22 cellular contexts compared by ENCODE assay signal in the genomic region with DNA sequence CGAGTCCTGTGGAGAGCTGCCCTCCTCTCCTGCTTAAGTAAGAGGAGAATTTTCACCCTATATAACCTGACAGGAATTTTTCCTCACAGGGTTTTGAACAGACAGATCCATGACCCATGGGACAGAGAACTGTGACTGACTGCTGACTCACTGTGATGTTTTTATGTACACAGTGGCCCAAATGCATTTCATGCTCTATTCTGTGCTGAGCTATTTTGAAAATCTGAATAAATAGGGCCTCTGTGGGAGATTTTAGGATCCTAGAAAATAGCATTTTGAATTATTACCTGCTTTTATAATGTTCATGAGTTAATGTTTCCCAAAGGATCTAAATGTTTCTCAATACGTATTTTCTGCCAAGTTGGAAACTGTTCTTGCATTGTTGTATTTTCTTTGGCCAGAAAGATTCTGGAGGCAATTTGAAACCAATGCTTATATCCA.
DNase-seq lines count a peak whose midpoint lies in the region; ATAC-seq, FAIRE-seq and TF ChIP-seq lines count a peak whose summit lies in the region.
"Had no signal": no experiment of that assay in that cellular context is flagged by ENCODE, and none has a peak within 500 bp of the region (broad histone marks: within the 10 kb centered on the region; RNA-seq: fewer than 3 reads in every experiment).

No MANE protein-coding gene starts in this region.

- H3K4me3 ChIP-seq in cardiac fibroblast (replicated peaks in 1 of 2; ENCODE audit: low read depth in 2 of 2, low read length in 2 of 2) (no peak overlapping the region), HepG2 (replicated peaks in 1 of 3; ENCODE audit: insufficient read depth in 1 of 3, low read depth in 2 of 3, low read length in 3 of 3) (no peak overlapping the region), aorta (ENCODE audit: low read length in 2 of 2) (no peak overlapping the region), gastroesophageal sphincter (no peak overlapping the region)
- H3K4me3 ChIP-seq: BLaER1, lung, transverse colon had no signal

- peak; percentile 43; the same call in 2 of the 3 replicates for ATAC-seq in HepG2
- peak; percentile 84 for ATAC-seq in aorta (ENCODE audit: low FRiP score)
- no peak for ATAC-seq in gastroesophageal sphincter
- ATAC-seq: HCT116; naive thymus-derived CD4-positive, alpha-beta T cell; stimulated activated memory B cell treated with anti-CD40 and anti-IgM and Interleukin-4, amounts not matched to agents 10 μg/mL and 1 μg/mL and 100 μg/mL, for 72 hours had no signal

- no TSS peak for BruUV-seq in HepG2 (replicated peaks; lab: Mats Ljungman, UMichigan)

- TF ChIP-seq RAD21 in HepG2 (CRISPR knock-in tag; IDR thresholded peaks at IDR 0.05), result no peak

- H3K27me3 ChIP-seq in HepG2 (ENCODE audit: control insufficient read depth in 1 of 2, insufficient read depth in 2 of 2, low read length in 2 of 2), result no peaks in the 10 kb centered on the region; a peak in 1 of 5 replicates
- H3K27me3 ChIP-seq in aorta (ENCODE audit: control insufficient read depth in 1 of 2, insufficient read depth in 2 of 2, low read length in 1 of 2), result no peaks in the 10 kb centered on the region
- H3K27me3 ChIP-seq in gastroesophageal sphincter, result no peaks in the 10 kb centered on the region
- H3K27me3 ChIP-seq: BLaER1, transverse colon had no signal

- TF ChIP-seq CTCF in cardiac fibroblast (IDR thresholded peaks at IDR 0.05; ENCODE audit: low read depth, low read length) (no peak), HepG2 (CRISPR knock-in tag; IDR thresholded peaks at IDR 0.05) (no peak), gastroesophageal sphincter (IDR thresholded peaks at IDR 0.05) (no peak)

- no peak overlapping the region for H2AFZ ChIP-seq in HepG2 (ENCODE audit: low read length)

- TF ChIP-seq EP300 in HepG2 (IDR thresholded peaks at IDR 0.05; ENCODE audit: low read depth in 2 of 2, low read length in 2 of 2) (no peak), HepG2 (CRISPR knock-in tag; IDR thresholded peaks at IDR 0.05; ENCODE audit: borderline replicate concordance) (no peak), gastroesophageal sphincter (IDR thresholded peaks at IDR 0.05) (no peak)

- FAIRE-seq in HepG2 (lab: Jason Lieb, UNC), result no peak

- no peaks in the 10 kb centered on the region for H4K20me1 ChIP-seq in HepG2 (ENCODE audit: insufficient read depth, low read length)
- H4K20me1 ChIP-seq: BLaER1 had no signal

- no peaks in the 10 kb centered on the region for H3K79me2 ChIP-seq in HepG2 (ENCODE audit: insufficient read depth, low read length)

- H3K36me3 ChIP-seq in HepG2 (replicated peaks in 1 of 2; ENCODE audit: control insufficient read depth in 1 of 2, insufficient read depth in 2 of 2, low read length in 2 of 2) (no peaks in the 10 kb centered on the region), aorta (ENCODE audit: control insufficient read depth in 1 of 2, insufficient read depth in 2 of 2, low read length in 1 of 2) (no peaks in the 10 kb centered on the region), gastroesophageal sphincter (no peaks in the 10 kb centered on the region)
- H3K36me3 ChIP-seq: BLaER1, transverse colon had no signal

- H3K27ac ChIP-seq in HepG2 (ENCODE audit: extremely low read length, insufficient read depth, low read length), result no peak overlapping the region
- H3K27ac ChIP-seq in aorta (ENCODE audit: low read depth in 1 of 2, low read length in 2 of 2), result peak overlapping the region; percentile 66 to 83
- H3K27ac ChIP-seq in gastroesophageal sphincter, result no peak overlapping the region
- H3K27ac ChIP-seq: BLaER1, transverse colon had no signal

- TF ChIP-seq POLR2A in HepG2 (IDR thresholded peaks at IDR 0.05; ENCODE audit: insufficient read depth in 1 of 2, low read depth in 2 of 2, low read length in 2 of 2) (no peak), gastroesophageal sphincter (IDR thresholded peaks at IDR 0.05) (no peak)

- POLR2A ChIA-PET in HepG2 (lab: Yijun Ruan, JAX), result no interaction called here

- DNase-seq in M059J (ENCODE audit: low read depth), result peak; percentile 27
- peak; percentile 51 to 81 for DNase-seq in cardiac fibroblast (ENCODE audit: low read depth in 2 of 2)
- DNase-seq in HepG2 (ENCODE audit: low spot score), result no peak
- DNase-seq in aorta, result no peak
- no peak for DNase-seq in DMS153 treated with DMSO at 0.1 percent for 48 hours (lab: John Stamatoyannopoulos, UW; ENCODE audit: unreplicated experiment)
- DNase-seq in NCI-H1417 treated with DMSO at 0.1 percent for 48 hours (lab: John Stamatoyannopoulos, UW), result no peak
- DNase-seq: activated CD4-positive, CD25-positive, alpha-beta regulatory T cell treated with anti-CD3 and anti-CD28 coated beads, Interleukin-2, amount 50 U/mL, for 72 hours; activated naive CD8-positive, alpha-beta T cell treated with anti-CD3 and anti-CD28 coated beads for 36 hours; endodermal cell; glutamatergic neuron; naive thymus-derived CD4-positive, alpha-beta T cell; NCI-H187; NCI-H446; SHP77; stimulated activated CD4-positive, alpha-beta T cell treated with anti-CD3 and anti-CD28 coated beads, Interleukin-12 subunit alpha, Interleukin-12 subunit beta, amount 100 ng/mL, for 4 hours; T-helper 2 cell; transverse colon had no signal

- H3K4me1 ChIP-seq in HepG2 (ENCODE audit: insufficient read depth, low read length), result no peaks in the 10 kb centered on the region
- H3K4me1 ChIP-seq in aorta (ENCODE audit: control insufficient read depth in 1 of 2, insufficient read depth in 2 of 2, low read length in 2 of 2), result peaks cover 5 to 6% of the 10 kb centered on the region in 2 donors
- H3K4me1 ChIP-seq in gastroesophageal sphincter, result no peaks in the 10 kb centered on the region
- H3K4me1 ChIP-seq: BLaER1, transverse colon had no signal

- H3K9me3 ChIP-seq in HepG2 (ENCODE audit: low read length), result no peaks in the 10 kb centered on the region
- no peaks in the 10 kb centered on the region for H3K9me3 ChIP-seq in aorta (ENCODE audit: control insufficient read depth, low read length)
- H3K9me3 ChIP-seq in gastroesophageal sphincter, result no peaks in the 10 kb centered on the region
- H3K9me3 ChIP-seq: BLaER1, transverse colon had no signal

- intact Hi-C loops in HepG2 (cut with micrococcal nuclease; ENCODE audit: unreplicated experiment), result no loop called here
- intact Hi-C loops in aorta (cut with DNase I), result loop anchor here (10.0 kb wide), 1 partner anchor 579 kb away; the partner anchor contains the start of gene HTR1B (in 2 of the 2)

- CTCF ChIA-PET in HepG2 (lab: Yijun Ruan, JAX; ENCODE audit: low intra/inter-chr PET ratio, low total read pairs), result no interaction called here

- H3K4me2 ChIP-seq in HepG2 (ENCODE audit: low read depth, low read length), result no peak overlapping the region
- H3K4me2 ChIP-seq: BLaER1 had no signal

- in situ Hi-C loops in HepG2 (cut with HindIII; ENCODE audit: extremely low pct_ligation_motif_present, low pct_unique_long_range_greater_than_20kb), result no loop called here

- H3K9ac ChIP-seq in HepG2 (ENCODE audit: insufficient read depth, low read depth, low read length), result no peak overlapping the region
- H3K9ac ChIP-seq: BLaER1 had no signal

- WGBS in HepG2 (ENCODE audit: low lambda C conversion rate), result 0% methylated on average over 2 of the region's 2 CpGs
- 5 to 9% methylated on average over 2 of the region's 2 CpGs for WGBS in aorta, 2 donors
- WGBS in gastroesophageal sphincter (ENCODE audit: low coverage in 1 of 2), 2 donors, result 19 to 45% methylated on average over 1 to 2 of the region's 2 CpGs

TF ChIP-seq in HepG2, 621 proteins besides CTCF, POLR2A, EP300 and RAD21:
- TF ChIP-seq PHB2 (IDR thresholded peaks at IDR 0.05; ENCODE audit: partially characterized antibody), result no peak
- TF ChIP-seq ZNF616 (CRISPR knock-in tag; IDR thresholded peaks at IDR 0.05; ENCODE audit: low read depth), result no peak
- no peak for TF ChIP-seq ZNF792 (CRISPR knock-in tag; IDR thresholded peaks at IDR 0.05)
- TF ChIP-seq FOSL1 (CRISPR knock-in tag; IDR thresholded peaks at IDR 0.05; ENCODE audit: borderline replicate concordance), result no peak
- TF ChIP-seq ZNF451 (CRISPR knock-in tag; IDR thresholded peaks at IDR 0.05), result no peak
- no peak for TF ChIP-seq CREM (IDR thresholded peaks at IDR 0.05)
- no peak for TF ChIP-seq CREM (CRISPR knock-in tag; IDR thresholded peaks at IDR 0.05)
- no peak for TF ChIP-seq MEIS2 (CRISPR knock-in tag; IDR thresholded peaks at IDR 0.05)
- TF ChIP-seq ZNF207 (IDR thresholded peaks at IDR 0.05; ENCODE audit: borderline replicate concordance), result no peak
- TF ChIP-seq ZFP37 (CRISPR knock-in tag; IDR thresholded peaks at IDR 0.05; ENCODE audit: borderline replicate concordance), result no peak
- no peak for TF ChIP-seq ZNF383 (CRISPR knock-in tag; IDR thresholded peaks at IDR 0.05; ENCODE audit: borderline replicate concordance)
- TF ChIP-seq MEF2D (CRISPR knock-in tag; IDR thresholded peaks at IDR 0.05), result no peak
- no peak for TF ChIP-seq ZNF879 (CRISPR knock-in tag; IDR thresholded peaks at IDR 0.05)

Comparison
In these comparisons a context has a peak if more than half of its experiments do, and no peak if none do; other contexts are left out.
1. DNase-seq: peak in M059J (single experiment) and cardiac fibroblast (2 of 2); none in HepG2 (single experiment), aorta (0 of 2), DMS153 treated with DMSO at 0.1 percent for 48 hours (single experiment) and NCI-H1417 treated with DMSO at 0.1 percent for 48 hours (single experiment).
2. H3K27ac ChIP-seq: peak in aorta (2 of 2); none in HepG2 (single experiment) and gastroesophageal sphincter (0 of 4).